ENCODE assay signal across 19 cellular contexts in genomic region chr4:1761130-1761688, GRCh38. TPM values are rescaled to one million over a fixed set of nuclear protein-coding genes. Genes with fewer than 3 reads are reported as not detected.
"Had no signal": no experiment of that assay in that cellular context is flagged by ENCODE, and none has a peak within 500 bp of the region (broad histone marks: within the 10 kb centered on the region; RNA-seq: fewer than 3 reads in every experiment).

No MANE protein-coding gene starts in this region.

- H3K4me1 ChIP-seq: parathyroid adenoma had no signal

- DNase-seq: cerebellar nuclear complex; cortex of kidney; effector memory CD8-positive, alpha-beta T cell; erythroblast; foreskin keratinocyte; heart left ventricle; kidney; lower lobe of right lung; natural killer cell; right lobe of liver; small intestine; stimulated activated CD4-positive, alpha-beta T cell treated with anti-CD3 and anti-CD28 coated beads, Interleukin-15, amount 100 ng/mL, for 24 hours; stimulated activated CD4-positive, alpha-beta T cell treated with anti-CD3 and anti-CD28 coated beads, Interleukin-2, amount 100 ng/mL, for 48 hours; stimulated activated naive CD4-positive, alpha-beta T cell; testis; tibial artery had no signal

- H3K4me3 ChIP-seq: gastroesophageal sphincter, heart left ventricle, hepatocyte, lower lobe of right lung, right lobe of liver, testis, tibial artery had no signal

- H3K27me3 ChIP-seq: foreskin keratinocyte, hepatocyte, right lobe of liver, testis had no signal

- H3K9me3 ChIP-seq: gastroesophageal sphincter, heart left ventricle, lower lobe of right lung, right lobe of liver, testis, tibial artery had no signal

- H3K27ac ChIP-seq: foreskin keratinocyte, gastroesophageal sphincter, hepatocyte, parathyroid adenoma, right lobe of liver, testis, tibial artery had no signal

- H3K36me3 ChIP-seq: gastroesophageal sphincter, heart left ventricle, lower lobe of right lung, right lobe of liver, tibial artery had no signal

RNA-seq across cellular contexts. Expression of gene FGFR3, which starts 31.9 kb away (rescaled TPM):
- total RNA-seq: natural killer cell had no signal
